In the genomic region with DNA sequence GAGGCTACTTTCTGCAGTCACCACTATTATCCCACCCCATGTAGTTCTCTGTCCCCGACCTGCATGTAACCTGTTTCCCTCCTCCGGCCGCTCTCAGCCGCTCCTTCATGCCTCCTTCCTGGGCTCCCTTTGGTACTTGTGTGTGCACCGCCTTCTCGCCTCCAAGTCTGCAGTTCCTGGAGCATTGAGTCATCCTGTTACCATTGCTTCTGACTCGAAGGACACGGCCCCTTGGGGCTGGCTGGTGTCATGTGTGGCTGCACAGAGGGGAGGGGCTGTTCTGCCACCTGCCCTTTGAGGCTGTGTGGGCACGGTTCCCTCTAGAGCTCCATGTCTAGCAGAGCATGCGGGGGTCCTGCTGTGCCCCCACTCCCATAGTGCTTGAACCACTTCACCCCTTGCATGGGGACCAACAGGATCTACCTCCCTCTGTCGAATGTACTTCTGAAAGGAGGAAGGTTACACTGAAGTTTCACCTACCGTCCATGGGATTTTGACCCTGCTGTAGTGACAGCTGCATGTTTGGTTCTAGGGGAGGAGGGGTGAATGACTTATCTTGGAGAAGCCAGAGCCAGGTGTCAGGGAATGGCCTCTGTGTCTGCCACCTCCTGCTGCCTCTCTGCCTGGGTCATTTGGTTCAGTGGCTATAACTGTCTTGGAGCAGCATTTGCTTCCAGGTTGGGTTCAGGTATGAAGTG, we compare ENCODE assay signal across 8 cellular contexts. TPM values are rescaled to one million over a fixed set of nuclear protein-coding genes. Genes with fewer than 3 reads are reported as not detected.
DNase-seq lines count a peak whose midpoint lies in the region; ATAC-seq and TF ChIP-seq lines count a peak whose summit lies in the region.

No MANE protein-coding gene starts in this region.

- H3K18ac ChIP-seq in neuronal stem cell (ENCODE audit: low read length): no peak overlapping the region

- H3K23ac ChIP-seq in neuronal stem cell (ENCODE audit: low read depth, low read length, poor library complexity): peak overlapping the region; percentile 14

- no peak overlapping the region for H3K14ac ChIP-seq in neuronal stem cell (ENCODE audit: low read length)

- no peak overlapping the region for H2BK15ac ChIP-seq in neuronal stem cell (ENCODE audit: low read length)

- no peak overlapping the region for H3K9ac ChIP-seq in neuronal stem cell (ENCODE audit: low read depth, low read length, poor library complexity)

- H2BK12ac ChIP-seq in neuronal stem cell (ENCODE audit: low read length): no peak overlapping the region

- no peak overlapping the region for H2AK5ac ChIP-seq in neuronal stem cell (ENCODE audit: low read depth, low read length)

- ATAC-seq in HG03432 (IDR thresholded peaks at IDR 0.05; ENCODE audit: unreplicated experiment) (peak; percentile 76), HG03045 (IDR thresholded peaks at IDR 0.05; ENCODE audit: unreplicated experiment) (no peak)

- no peak overlapping the region for H2BK5ac ChIP-seq in neuronal stem cell (ENCODE audit: low read length)

- DNase-seq in SKM-1 treated with dmso at 0.1 percent for 144 hours (lab: John Stamatoyannopoulos, UW; ENCODE audit: unreplicated experiment) (peak; percentile 47), SKM-1 (lab: John Stamatoyannopoulos, UW; ENCODE audit: unreplicated experiment) (no peak), T-helper 22 cell (ENCODE audit: low read depth) (peak; percentile 20), cardiac fibroblast (ENCODE audit: low read depth in 2 of 2) (peak; percentile 26 to 62), neuronal stem cell (ENCODE audit: low spot score) (no peak), HAP-1 (ENCODE audit: low spot score in 2 of 2) (no peak)

- H4K8ac ChIP-seq in neuronal stem cell (ENCODE audit: low read depth, low read length): no peak overlapping the region

- H3K9me3 ChIP-seq in neuronal stem cell (replicated peaks in 1 of 2; ENCODE audit: control insufficient read depth in 2 of 2, insufficient read depth in 1 of 2, low read depth in 1 of 2, low read length in 2 of 2): no peaks in the 10 kb centered on the region
- no peaks in the 10 kb centered on the region for H3K9me3 ChIP-seq in HAP-1

- H3K36me3 ChIP-seq in neuronal stem cell (replicated peaks in 1 of 2; ENCODE audit: control insufficient read depth in 2 of 2, insufficient read depth in 2 of 2, low read length in 2 of 2): peaks cover 0 to 2% of the 10 kb centered on the region in 2 donors
- H3K36me3 ChIP-seq in HAP-1 (replicated peaks): no peaks in the 10 kb centered on the region

- no peak overlapping the region for H3K4me2 ChIP-seq in neuronal stem cell (ENCODE audit: insufficient read depth, low read length, poor library complexity, severe bottlenecking)

- no peak overlapping the region for H2BK120ac ChIP-seq in neuronal stem cell (ENCODE audit: low read depth, low read length)

- H3K4me3 ChIP-seq in cardiac fibroblast (replicated peaks in 1 of 2; ENCODE audit: low read depth in 2 of 2, low read length in 2 of 2) (no peak overlapping the region), neuronal stem cell (ENCODE audit: low read length in 2 of 2) (no peak overlapping the region), HAP-1 (no peak overlapping the region)

- WGBS in neuronal stem cell (ENCODE audit: extremely low coverage in 2 of 2, insufficient read length in 2 of 2, insufficient replicate concordance in 1 of 2), 2 donors: no CpG with 5 or more reads among the region's 12 CpGs

- H4K91ac ChIP-seq in neuronal stem cell (ENCODE audit: low read depth, low read length, poor library complexity): no peak overlapping the region

- no peak overlapping the region for H2AFZ ChIP-seq in neuronal stem cell (ENCODE audit: low read length)

- H3K79me1 ChIP-seq in neuronal stem cell (ENCODE audit: low read depth, low read length): peaks cover 13% of the 10 kb centered on the region

- H3K27ac ChIP-seq in neuronal stem cell (replicated peaks; ENCODE audit: low read length): no peak overlapping the region

- H3K4me1 ChIP-seq in neuronal stem cell (ENCODE audit: control insufficient read depth in 2 of 2, insufficient read depth in 1 of 2, low read depth in 1 of 2, low read length in 2 of 2): peaks cover 27 to 30% of the 10 kb centered on the region in 2 donors
- H3K4me1 ChIP-seq in HAP-1: no peaks in the 10 kb centered on the region

- H3K4ac ChIP-seq in neuronal stem cell (ENCODE audit: low read length): no peak overlapping the region

- no peaks in the 10 kb centered on the region for H3K27me3 ChIP-seq in neuronal stem cell (ENCODE audit: control insufficient read depth in 3 of 3, insufficient read depth in 3 of 3, low read depth in 1 of 3, low read length in 3 of 3)
- no peaks in the 10 kb centered on the region for H3K27me3 ChIP-seq in HAP-1 (ENCODE audit: low read depth)

- no peak for TF ChIP-seq CTCF in cardiac fibroblast (IDR thresholded peaks at IDR 0.05; ENCODE audit: low read depth, low read length)

- in situ Hi-C loops in HAP-1 (cut with MboI; ENCODE audit: low sequenced_read_pairs): no loop called here

RNA-seq across cellular contexts. Expression of a gene that starts 39.6 kb away (rescaled TPM):
- 20.8 TPM for polyA plus RNA-seq in neuronal stem cell (2013, experiment 1 of 2)
- polyA plus RNA-seq in neuronal stem cell (2013, experiment 2 of 2): 19.8 TPM

Comparison
In these comparisons a context has a peak if more than half of its experiments do, and no peak if none do; other contexts are left out.
1. DNase-seq: peak in SKM-1 treated with dmso at 0.1 percent for 144 hours (single experiment), T-helper 22 cell (single experiment) and cardiac fibroblast (2 of 2); none in SKM-1 (single experiment), neuronal stem cell (single experiment) and HAP-1 (0 of 2).